8 cellular contexts compared by ENCODE assay signal in the genomic region with DNA sequence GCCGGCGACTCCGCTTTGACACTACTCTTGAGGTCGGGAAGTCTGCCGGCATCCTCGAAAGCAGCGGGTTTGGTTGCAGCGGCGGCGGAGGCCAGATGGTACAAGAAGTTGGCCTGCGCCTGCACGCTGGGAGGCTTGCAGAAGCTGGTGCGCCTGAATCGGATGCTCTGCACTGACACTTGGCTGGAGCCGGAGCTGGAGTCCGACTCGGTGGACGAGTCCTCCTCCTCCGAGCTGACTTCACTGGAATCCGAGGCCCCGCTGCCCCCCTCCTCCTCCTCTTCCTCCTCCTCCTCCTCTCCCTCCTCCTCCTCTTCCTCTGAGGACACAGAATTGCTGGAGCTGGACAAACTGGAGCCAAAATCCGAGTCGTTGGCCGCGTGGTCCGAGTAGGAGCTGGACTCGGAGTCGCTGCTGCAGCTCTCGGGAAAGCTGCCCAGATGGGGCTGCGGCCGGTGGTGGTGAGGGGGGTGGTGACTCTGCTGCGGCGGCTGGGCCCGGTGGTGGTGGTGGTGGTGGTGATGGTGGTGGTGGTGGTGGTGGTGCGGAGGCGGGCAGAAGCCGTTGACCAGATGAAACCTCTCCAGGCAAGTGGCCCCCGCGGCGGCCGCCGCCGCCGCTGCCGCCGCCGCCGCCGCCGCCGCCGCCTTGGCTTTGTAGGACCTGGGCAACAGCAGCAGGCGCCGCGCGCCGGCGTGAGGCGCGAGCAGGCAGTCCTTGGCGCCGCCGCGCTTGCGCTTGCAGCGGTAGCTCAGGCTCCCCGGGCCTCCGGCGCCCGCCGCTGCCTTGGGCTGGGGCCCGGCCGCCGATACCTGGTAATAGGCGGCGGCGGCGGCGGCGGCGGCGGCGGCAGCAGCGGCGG. TPM values are rescaled to one million over a fixed set of nuclear protein-coding genes. Genes with fewer than 3 reads are reported as not detected.
DNase-seq lines count a peak whose midpoint lies in the region; ATAC-seq and TF ChIP-seq lines count a peak whose summit lies in the region.

No MANE protein-coding gene starts in this region.

- CTCF ChIA-PET in Panc1 (lab: Charles Lee), result interaction anchor here (0.6 kb wide), 1 partner anchor 56 kb away, joined by 3 read pairs; no protein-coding TSS in a partner anchor

- peak overlapping the region; percentile 95 for H3K27ac ChIP-seq in Panc1 (ENCODE audit: low read length)
- peak overlapping the region; percentile 99 for H3K27ac ChIP-seq in left ventricle myocardium inferior (replicated peaks)

- no peak for TF ChIP-seq CTCF in Panc1 (IDR thresholded peaks at IDR 0.05)
- no peak for TF ChIP-seq CTCF in left ventricle myocardium inferior (IDR thresholded peaks at IDR 0.05; ENCODE audit: borderline replicate concordance)

- peaks cover 21% of the 10 kb centered on the region for H3K4me1 ChIP-seq in Panc1 (ENCODE audit: control insufficient read depth, insufficient read depth, low read length)
- H3K4me1 ChIP-seq in left ventricle myocardium inferior, result peaks cover 52% of the 10 kb centered on the region

- intact Hi-C loops in Panc1 (cut with micrococcal nuclease; ENCODE audit: unreplicated experiment), result no loop called here
- intact Hi-C loops in left ventricle myocardium inferior (cut with micrococcal nuclease), result no loop called here

- H3K27me3 ChIP-seq in Panc1 (ENCODE audit: control insufficient read depth, insufficient read depth, low read length), result no peaks in the 10 kb centered on the region
- peaks cover 5% of the 10 kb centered on the region for H3K27me3 ChIP-seq in left ventricle myocardium inferior (ENCODE audit: low read depth)

- no peaks in the 10 kb centered on the region for H3K9me3 ChIP-seq in Panc1 (ENCODE audit: control insufficient read depth, insufficient read depth, low read depth, low read length)
- no peaks in the 10 kb centered on the region for H3K9me3 ChIP-seq in left ventricle myocardium inferior (replicated peaks)

- BruUV-seq in Panc1 (replicated peaks; lab: Mats Ljungman, UMichigan), result no TSS peak

- peak; percentile 61 for DNase-seq in ACHN
- no peak for DNase-seq in Panc1 (ENCODE audit: low read depth, low spot score)
- peak; percentile 73 for DNase-seq in amniotic epithelial cell (ENCODE audit: low read depth)
- peak; percentile 62 for DNase-seq in left ventricle myocardium inferior
- peak; percentile 40 for DNase-seq in pons (ENCODE audit: low spot score)
- DNase-seq in OCI-M2 (lab: John Stamatoyannopoulos, UW; ENCODE audit: unreplicated experiment), result no peak

- H3K36me3 ChIP-seq in Panc1 (ENCODE audit: control insufficient read depth, insufficient read depth, low read length), result no peaks in the 10 kb centered on the region; the same call in 1 of the 2 replicates
- no peaks in the 10 kb centered on the region for H3K36me3 ChIP-seq in left ventricle myocardium inferior

- peak overlapping the region; percentile 62 for H3K4me3 ChIP-seq in Panc1 (ENCODE audit: low read depth in 2 of 2, low read length in 2 of 2)
- peak overlapping the region; percentile 75 for H3K4me3 ChIP-seq in left ventricle myocardium inferior

- peak; percentile 45 for ATAC-seq in GM18519 (IDR thresholded peaks at IDR 0.05; ENCODE audit: low FRiP score, unreplicated experiment)
- ATAC-seq in HG03025 (IDR thresholded peaks at IDR 0.05; ENCODE audit: low FRiP score, unreplicated experiment), result peak; percentile 69
- ATAC-seq in Panc1, result peak; percentile 47

- in situ Hi-C loops in ACHN (cut with HindIII; ENCODE audit: low pct_ligation_motif_present, low pct_unique_long_range_greater_than_20kb, low sequenced_read_pairs) (no loop called here), Panc1 (cut with HindIII; ENCODE audit: low pct_unique_long_range_greater_than_20kb, low sequenced_read_pairs) (no loop called here)

- POLR2A ChIA-PET in Panc1 (lab: Charles Lee), result interaction anchor here (0.6 kb wide), 4 partner anchors 90 to 807 kb away, joined by 5 to 16 read pairs (median 8); no protein-coding TSS in a partner anchor

RNA-seq across cellular contexts. Expression of a gene that starts 9.0 kb away (rescaled TPM):
- total RNA-seq in Panc1 (2021; ENCODE audit: unreplicated experiment), result 9.3 TPM
- polyA plus RNA-seq in Panc1 (2012; ENCODE audit: insufficient read length), result 5.8 TPM
- 2.7 TPM for total RNA-seq in left ventricle myocardium inferior

RNA-seq across cellular contexts. Expression of a gene that starts 17.5 kb away (rescaled TPM):
- 33.4 TPM for total RNA-seq in Panc1 (2021; ENCODE audit: unreplicated experiment)
- polyA plus RNA-seq in Panc1 (2012; ENCODE audit: insufficient read length), result 28.9 TPM
- total RNA-seq in left ventricle myocardium inferior, result 18.7 TPM

Comparison
In these comparisons a context has a peak if more than half of its experiments do, and no peak if none do; other contexts are left out.
1. DNase-seq: peak in ACHN (single experiment), amniotic epithelial cell (single experiment), left ventricle myocardium inferior (single experiment) and pons (single experiment); none in Panc1 (single experiment) and OCI-M2 (single experiment).
2. Peak in every context shown above with its lines, with median percentiles within 50 percentile points of each other: ATAC-seq.